In genomic region chr18:58954986-58955385, GRCh38 we compare ENCODE assay signal across 19 cellular contexts.
"Had no signal": no experiment of that assay in that cellular context is flagged by ENCODE, and none has a peak within 500 bp of the region (broad histone marks: within the 10 kb centered on the region; RNA-seq: fewer than 3 reads in every experiment).

No MANE protein-coding gene starts in this region.

- DNase-seq: colonic mucosa; effector memory CD4-positive, alpha-beta T cell; foreskin keratinocyte; heart right ventricle; hippocampal formation; kidney glomerular epithelial cell; natural killer cell; occipital lobe; ovary; posterior cingulate gyrus; stimulated activated CD4-positive, alpha-beta T cell treated with anti-CD3 and anti-CD28 coated beads, Interleukin-12 subunit alpha, Interleukin-12 subunit beta, amount 100 ng/mL, for 4 hours; stimulated activated CD4-positive, alpha-beta T cell treated with anti-CD3 and anti-CD28 coated beads, Interleukin-1b, Interleukin-23, amount 100 ng/mL, for 48 hours; stimulated activated CD4-positive, alpha-beta T cell treated with anti-CD3 and anti-CD28 coated beads, Interleukin-4, amount 100 ng/mL, for 1 hour; stimulated activated CD8-positive, alpha-beta memory T cell treated with anti-CD3 and anti-CD28 coated beads, Interleukin-4, amount 100 ng/mL, for 48 hours; stimulated activated naive CD4-positive, alpha-beta T cell treated with Interleukin-2 at 50 U/mL for 16 hours; stomach; tibial artery had no signal

- FAIRE-seq: endothelial cell of umbilical vein, islet of Langerhans had no signal
